Comparison of ENCODE assay signal across 11 cellular contexts in genomic region chr4:102817613-102818268, GRCh38. TPM values are rescaled to one million over a fixed set of nuclear protein-coding genes. Genes with fewer than 3 reads are reported as not detected.
DNase-seq lines count a peak whose midpoint lies in the region; ATAC-seq and TF ChIP-seq lines count a peak whose summit lies in the region.
"Had no signal": no experiment of that assay in that cellular context is flagged by ENCODE, and none has a peak within 500 bp of the region (broad histone marks: within the 10 kb centered on the region; RNA-seq: fewer than 3 reads in every experiment).

No MANE protein-coding gene starts in this region.

- peaks cover 11% of the 10 kb centered on the region for H3K36me3 ChIP-seq in adipocyte (ENCODE audit: control insufficient read depth, insufficient read depth, low read length, severe bottlenecking)
- peaks cover 19% of the 10 kb centered on the region for H3K36me3 ChIP-seq in lower lobe of right lung
- peaks cover 5% of the 10 kb centered on the region for H3K36me3 ChIP-seq in thymus (ENCODE audit: control insufficient read depth, insufficient read depth)

- intact Hi-C loops in lower lobe of right lung (cut with DNase I), result no loop called here

- WGBS in thymus, result 88% methylated on average over 9 of the region's 9 CpGs

- peaks cover 82% of the 10 kb centered on the region for H3K4me1 ChIP-seq in adipocyte (ENCODE audit: control insufficient read depth, insufficient read depth, low read length)
- H3K4me1 ChIP-seq in lower lobe of right lung, result peaks cover 100% of the 10 kb centered on the region
- peaks cover 8% of the 10 kb centered on the region for H3K4me1 ChIP-seq in thymus (ENCODE audit: control insufficient read depth, insufficient read depth, low read length)

- CTCF ChIA-PET in activated naive CD4-positive, alpha-beta T cell treated with anti-CD3 and anti-CD28 coated beads, Interleukin-2, amount 10 ng/mL, durations not matched to agents 7 days and 5 days (lab: Charles Lee), result no interaction called here

- H3K9ac ChIP-seq in adipocyte (ENCODE audit: low read length), result no peak overlapping the region

- H3K9me3 Mint-ChIP-seq in activated naive CD4-positive, alpha-beta T cell treated with anti-CD3 and anti-CD28 coated beads, Interleukin-2, amount 10 ng/mL, durations not matched to agents 7 days and 5 days, result no peaks in the 10 kb centered on the region

- no peaks in the 10 kb centered on the region for H3K9me3 ChIP-seq in adipocyte (ENCODE audit: control insufficient read depth, low read length)
- no peaks in the 10 kb centered on the region for H3K9me3 ChIP-seq in lower lobe of right lung
- no peaks in the 10 kb centered on the region for H3K9me3 ChIP-seq in thymus (ENCODE audit: control insufficient read depth)

- peak in 1 of 2 donors; percentile 65 for ATAC-seq in lower lobe of right lung
- ATAC-seq: sciatic nerve had no signal

- H3K4me3 ChIP-seq in adipocyte (ENCODE audit: low read length) (peak overlapping the region; percentile 2), lower lobe of right lung (peak overlapping the region; percentile 7), thymus (ENCODE audit: low read length) (no peak overlapping the region)

- H3K27ac ChIP-seq in lower lobe of right lung, result peak overlapping the region; percentile 2
- H3K27ac ChIP-seq in thymus (ENCODE audit: low read depth), result peak overlapping the region; percentile 13

- H3K27ac Mint-ChIP-seq in activated naive CD4-positive, alpha-beta T cell treated with anti-CD3 and anti-CD28 coated beads, Interleukin-2, amount 10 ng/mL, durations not matched to agents 7 days and 5 days, result peak overlapping the region; percentile 57

- TF ChIP-seq CTCF in lower lobe of right lung (IDR thresholded peaks at IDR 0.05), result no peak

- no peak for DNase-seq in activated naive CD4-positive, alpha-beta T cell treated with anti-CD3 and anti-CD28 coated beads, Interleukin-2, amount 10 ng/mL, durations not matched to agents 7 days and 5 days
- DNase-seq in activated naive CD4-positive, alpha-beta T cell (lab: John Stamatoyannopoulos, UW), result no peak
- no peak for DNase-seq in adipocyte (ENCODE audit: low read depth)
- DNase-seq in lower lobe of right lung, result no peak
- no peak for DNase-seq in NCI-H187 (lab: John Stamatoyannopoulos, UW)
- DNase-seq in activated effector memory CD4-positive, alpha-beta T cell treated with anti-CD3 and anti-CD28 coated beads, Interleukin-2, amount 50 U/mL, for 16 hours, result no peak
- no peak for DNase-seq in iPS-NIHi11 (ENCODE audit: low spot score)
- DNase-seq: AML-193, NCI-H2107 had no signal

- H3K27me3 ChIP-seq in adipocyte (replicated peaks; ENCODE audit: control insufficient read depth, insufficient read depth, low read length) (no peaks in the 10 kb centered on the region), lower lobe of right lung (ENCODE audit: low read depth) (no peaks in the 10 kb centered on the region), thymus (ENCODE audit: control insufficient read depth, insufficient read depth) (no peaks in the 10 kb centered on the region)

- peaks cover 72% of the 10 kb centered on the region for H3K36me3 Mint-ChIP-seq in activated naive CD4-positive, alpha-beta T cell treated with anti-CD3 and anti-CD28 coated beads, Interleukin-2, amount 10 ng/mL, durations not matched to agents 7 days and 5 days

- peaks cover 85% of the 10 kb centered on the region for H3K4me1 Mint-ChIP-seq in activated naive CD4-positive, alpha-beta T cell treated with anti-CD3 and anti-CD28 coated beads, Interleukin-2, amount 10 ng/mL, durations not matched to agents 7 days and 5 days

- H3K4me3 Mint-ChIP-seq in activated naive CD4-positive, alpha-beta T cell treated with anti-CD3 and anti-CD28 coated beads, Interleukin-2, amount 10 ng/mL, durations not matched to agents 7 days and 5 days, result no peak overlapping the region

- H3K27me3 Mint-ChIP-seq in activated naive CD4-positive, alpha-beta T cell treated with anti-CD3 and anti-CD28 coated beads, Interleukin-2, amount 10 ng/mL, durations not matched to agents 7 days and 5 days, result no peaks in the 10 kb centered on the region

RNA-seq across cellular contexts. Expression of gene UBE2D3, which starts 9.6 kb away (rescaled TPM):
- total RNA-seq in lower lobe of right lung, result 289 TPM
- 318 TPM for polyA plus RNA-seq in thymus

RNA-seq across cellular contexts. Expression of gene CISD2, which starts 51.1 kb away (rescaled TPM):
- total RNA-seq in lower lobe of right lung, result 28.5 TPM
- 28.8 TPM for polyA plus RNA-seq in thymus

RNA-seq across cellular contexts. Expression of gene MANBA, which starts 57.0 kb away (rescaled TPM):
- total RNA-seq in lower lobe of right lung, result 68.2 TPM
- polyA plus RNA-seq in thymus, result 19.0 TPM
